27 cellular contexts compared by ENCODE assay signal in genomic region chr10:57119690-57120089, GRCh38.
"Had no signal": no experiment of that assay in that cellular context is flagged by ENCODE, and none has a peak within 500 bp of the region (broad histone marks: within the 10 kb centered on the region; RNA-seq: fewer than 3 reads in every experiment).

No MANE protein-coding gene starts in this region.

- H3K36me3 ChIP-seq: esophagus squamous epithelium, WERI-Rb-1 had no signal

- ATAC-seq: activated CD4-positive, CD25-positive, alpha-beta regulatory T cell treated with anti-CD3 and anti-CD28 coated beads, Interleukin-2, amount 50 U/mL, for 24 hours; activated CD8-positive, alpha-beta T cell treated with anti-CD3 and anti-CD28 coated beads for 36 hours; activated T-cell treated with anti-CD3 and anti-CD28 coated beads, Interleukin-2, amount 50 U/mL, for 4 hours; activated T-helper 17 cell treated with anti-CD3 and anti-CD28 coated beads, Interleukin-2, amount 50 U/mL, for 72 hours; body of pancreas; effector memory CD8-positive, alpha-beta T cell; T-helper 17 cell had no signal

- DNase-seq: activated B cell treated with CpG ODN at 0.5 μM for 24 hours; activated CD4-positive, alpha-beta T cell treated with anti-CD3 and anti-CD28 coated beads for 48 hours; activated CD4-positive, alpha-beta T cell treated with anti-CD3 and anti-CD28 coated beads, Interleukin-2, amount 50 U/mL, for 1 hour; activated CD4-positive, alpha-beta T cell treated with anti-CD3 and anti-CD28 coated beads, Interleukin-2, amount 50 U/mL, for 48 hours; activated CD8-positive, alpha-beta memory T cell treated with anti-CD3 and anti-CD28 coated beads for 24 hours; activated CD8-positive, alpha-beta T cell treated with anti-CD3 and anti-CD28 coated beads for 36 hours; activated effector memory CD4-positive, alpha-beta T cell treated with Interleukin-2 at 50 U/mL for 16 hours; activated gamma-delta T cell treated with Interleukin-2 at 50 U/mL for 16 hours; activated naive CD4-positive, alpha-beta T cell treated with anti-CD3 and anti-CD28 coated beads, Interleukin-2, amount 50 U/mL, for 16 hours; activated naive CD4-positive, alpha-beta T cell treated with Interleukin-2 at 50 U/mL for 16 hours; activated T-cell treated with anti-CD3 and anti-CD28 coated beads, Interleukin-2, amount 50 U/mL, for 4 hours; amniotic stem cell; aorta; body of pancreas; caudate nucleus; cortex of kidney; dermis blood vessel endothelial cell; effector CD4-positive, alpha-beta T cell; effector memory CD8-positive, alpha-beta T cell; esophagus squamous epithelium; head of caudate nucleus; T-helper 17 cell; T1000; WERI-Rb-1 had no signal

- H3K27ac ChIP-seq: body of pancreas, epithelial cell of prostate, esophagus squamous epithelium, WERI-Rb-1 had no signal

- H3K4me3 ChIP-seq: body of pancreas, esophagus squamous epithelium had no signal

- H3K9me3 ChIP-seq: body of pancreas, esophagus squamous epithelium had no signal

- H3K27me3 ChIP-seq: body of pancreas, esophagus squamous epithelium had no signal
